In genomic region chr12:89651192-89651591, GRCh38 we compare ENCODE assay signal across 19 cellular contexts.
"Had no signal": no experiment of that assay in that cellular context is flagged by ENCODE, and none has a peak within 500 bp of the region (broad histone marks: within the 10 kb centered on the region; RNA-seq: fewer than 3 reads in every experiment).

No MANE protein-coding gene starts in this region.

- H3K9ac ChIP-seq: KMS-11 had no signal

- ATAC-seq: SK-N-SH treated with all-trans-retinoic acid at 6 μM for 48 hours had no signal

- H3K27ac ChIP-seq: KMS-11, RWPE1 had no signal

- DNase-seq: IMR-90, MM.1S, NCI-H1048, NCI-H1105, NCI-H1417, NCI-H1436 treated with DMSO at 0.1 percent for 48 hours, NCI-H1694, NCI-H1930, NCI-H2081, NCI-H2171 treated with DMSO at 0.1 percent for 48 hours, NCI-H510A, NCI-H524 treated with DMSO at 0.1 percent for 48 hours, NCI-H69, NCI-H774, SHP77, T-helper 1 cell had no signal

- H3K4me2 ChIP-seq: KMS-11 had no signal
